Comparison of ENCODE assay signal across 8 cellular contexts in the genomic region with DNA sequence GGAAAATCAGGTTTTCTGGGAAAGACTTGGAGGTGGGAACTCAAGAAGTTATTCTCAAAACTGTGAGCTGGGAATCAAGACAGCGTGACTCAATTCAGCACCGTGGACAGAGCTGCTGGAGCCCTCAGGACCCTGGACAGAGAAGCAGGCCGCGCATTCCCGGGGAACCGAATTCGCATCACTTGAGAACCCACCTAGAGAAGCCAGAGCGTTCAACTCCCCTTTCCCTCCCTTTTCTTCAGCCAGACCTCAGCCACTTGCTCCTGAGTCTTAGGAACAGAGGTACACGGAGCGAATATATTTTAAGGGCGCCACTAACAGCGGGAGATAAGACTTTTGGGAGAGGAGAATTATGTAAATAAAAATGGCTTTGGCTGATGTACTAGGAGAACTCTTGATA. TPM values are rescaled to one million over a fixed set of nuclear protein-coding genes. Genes with fewer than 3 reads are reported as not detected.
A peak's percentile ranks its signal among the peaks of the same experiment; 100 is the strongest.
DNase-seq lines count a peak whose midpoint lies in the region; ATAC-seq and TF ChIP-seq lines count a peak whose summit lies in the region.

No MANE protein-coding gene starts in this region.

- no peaks in the 10 kb centered on the region for H3K36me3 Mint-ChIP-seq in osteocyte (ENCODE audit: unreplicated experiment)

- H3K4me3 Mint-ChIP-seq in osteocyte (ENCODE audit: unreplicated experiment), result no peak overlapping the region

- peaks cover 39% of the 10 kb centered on the region for H3K27me3 Mint-ChIP-seq in osteocyte (ENCODE audit: unreplicated experiment)

- peaks cover 0 to 54% of the 10 kb centered on the region in 2 donors for H3K27me3 ChIP-seq in tibial nerve

- H3K4me1 ChIP-seq in tibial nerve, result peaks cover 0 to 4% (median 0%) of the 10 kb centered on the region in 4 donors

- ATAC-seq in HG02981 (IDR thresholded peaks at IDR 0.05; ENCODE audit: unreplicated experiment) (no peak), HG03439 (IDR thresholded peaks at IDR 0.05; ENCODE audit: unreplicated experiment) (no peak)

- no peaks in the 10 kb centered on the region for H3K36me3 ChIP-seq in tibial nerve

- H3K27ac ChIP-seq in tibial nerve, result no peak overlapping the region

- no peaks in the 10 kb centered on the region for H3K9me3 ChIP-seq in tibial nerve

- no peak overlapping the region for H3K4me3 ChIP-seq in tibial nerve

- DNase-seq in GM10266 (ENCODE audit: extremely low spot score) (peak; percentile 80), RKO (ENCODE audit: low spot score) (peak; percentile 74), glomerular endothelial cell (ENCODE audit: extremely low read depth, low read depth, low spot score) (peak; percentile 34), osteocyte (ENCODE audit: extremely low spot score, unreplicated experiment) (peak; percentile 92), tibial nerve (ENCODE audit: low spot score in 2 of 2) (peak; percentile 47 to 79)
- peak; percentile 69 for DNase-seq in activated effector memory CD4-positive, alpha-beta T cell treated with Interleukin-2 at 50 U/mL for 16 hours

- H3K27ac Mint-ChIP-seq in osteocyte (ENCODE audit: unreplicated experiment), result no peak overlapping the region

- 1% methylated on average over 12 of the region's 12 CpGs for WGBS in tibial nerve, 2 donors

- peak in 1 of 2 donors; percentile 43 for TF ChIP-seq EP300 in tibial nerve (IDR thresholded peaks at IDR 0.05)

- no peak for TF ChIP-seq POLR2A in tibial nerve (IDR thresholded peaks at IDR 0.05)

- TF ChIP-seq CTCF in GM10266 (IDR thresholded peaks at IDR 0.05; ENCODE audit: control insufficient read depth, insufficient read depth, low read depth, missing control alignments) (no peak), osteocyte (IDR thresholded peaks at IDR 0.05) (no peak), tibial nerve (IDR thresholded peaks at IDR 0.05) (no peak)

- peaks cover 19% of the 10 kb centered on the region for H3K4me1 Mint-ChIP-seq in osteocyte (ENCODE audit: unreplicated experiment)

- H3K9me3 Mint-ChIP-seq in osteocyte (ENCODE audit: unreplicated experiment), result no peaks in the 10 kb centered on the region

RNA-seq across cellular contexts. Expression of gene LIN28A, which starts 2.0 kb away (rescaled TPM):
- 0.05 and 0.06 TPM in 2 replicates for total RNA-seq in glomerular endothelial cell
- total RNA-seq in osteocyte, result not detected in 2 replicates
- total RNA-seq in tibial nerve, result not detected

RNA-seq across cellular contexts. Expression of gene DHDDS, which starts 23.5 kb away (rescaled TPM):
- 49.1 and 52.9 TPM in 2 replicates for total RNA-seq in glomerular endothelial cell
- 50.4 and 53.9 TPM in 2 replicates for total RNA-seq in osteocyte
- 10 to 100 TPM; 24.7 to 45.4 (median 32.8) TPM for total RNA-seq in tibial nerve

RNA-seq across cellular contexts. Expression of gene ZNF683, which starts 36.1 kb away (rescaled TPM):
- total RNA-seq in glomerular endothelial cell, result not detected in 2 replicates
- not detected in 2 replicates for total RNA-seq in osteocyte
- total RNA-seq in tibial nerve, result not detected

RNA-seq across cellular contexts. Expression of gene CRYBG2, which starts 54.7 kb away (rescaled TPM):
- total RNA-seq in glomerular endothelial cell (under 0.01 TPM in 1 of 2 replicates, not detected in the other), osteocyte (not detected in 2 replicates), tibial nerve (under 1 TPM in 1 of 4 donors, not detected in 3; under 0.01 TPM)

Comparison
In these comparisons a context has a peak if more than half of its experiments do, and no peak if none do; other contexts are left out.
1. DNase-seq: peak in every context shown above with its lines; median percentile 92 in osteocyte; 80 in GM10266; 74 in RKO; 69 in activated effector memory CD4-positive, alpha-beta T cell treated with Interleukin-2 at 50 U/mL for 16 hours; 63 in tibial nerve; 34 in glomerular endothelial cell.